8 cellular contexts compared by ENCODE assay signal in genomic region chr16:1958715-1959268, GRCh38. TPM values are rescaled to one million over a fixed set of nuclear protein-coding genes. Genes with fewer than 3 reads are reported as not detected.
A peak's percentile ranks its signal among the peaks of the same experiment; 100 is the strongest.
DNase-seq lines count a peak whose midpoint lies in the region; ATAC-seq and TF ChIP-seq lines count a peak whose summit lies in the region.

No MANE protein-coding gene starts in this region.

- no peaks in the 10 kb centered on the region for H3K9me2 ChIP-seq in SK-N-SH

- H3K27ac ChIP-seq in SK-N-SH (ENCODE audit: low read depth in 2 of 2, low read length in 1 of 2): peak overlapping the region in 1 of 2 experiments; percentile 73; a peak in 3 of 4 replicates
- H3K27ac ChIP-seq in substantia nigra (ENCODE audit: low read depth, low read length, poor library complexity, severe bottlenecking): peak overlapping the region; percentile 92

- no peaks in the 10 kb centered on the region for H3K27me3 ChIP-seq in SK-N-SH (ENCODE audit: insufficient read depth)

- H3K27me3 Mint-ChIP-seq in activated T-helper 2 cell treated with anti-CD3 and anti-CD28 coated beads, Interferon-gamma antibody, Interleukin-2, Interleukin-4, amounts not matched to agents 10 μg/mL and 5 μg/mL and 100 μg/mL, durations not matched to agents 14 hours and 24 hours and 36 hours (ENCODE audit: low read depth): no peaks in the 10 kb centered on the region

- H3K9me3 Mint-ChIP-seq in activated T-helper 2 cell treated with anti-CD3 and anti-CD28 coated beads, Interferon-gamma antibody, Interleukin-2, Interleukin-4, amounts not matched to agents 10 μg/mL and 5 μg/mL and 100 μg/mL, durations not matched to agents 14 hours and 24 hours and 36 hours: no peaks in the 10 kb centered on the region

- H3F3A ChIP-seq in SK-N-SH (replicated peaks; ENCODE audit: insufficient read depth): peaks cover 32% of the 10 kb centered on the region

- no peaks in the 10 kb centered on the region for H3K9me3 ChIP-seq in SK-N-SH
- H3K9me3 ChIP-seq in iPS-18c (ENCODE audit: control insufficient read depth, insufficient read depth, low read length): peaks cover 2% of the 10 kb centered on the region

- peak overlapping the region; percentile 76; the same call in 1 of the 2 replicates for H3K4me2 ChIP-seq in SK-N-SH

- H3K27ac Mint-ChIP-seq in activated T-helper 2 cell treated with anti-CD3 and anti-CD28 coated beads, Interferon-gamma antibody, Interleukin-2, Interleukin-4, amounts not matched to agents 10 μg/mL and 5 μg/mL and 100 μg/mL, durations not matched to agents 14 hours and 24 hours and 36 hours: no peak overlapping the region

- TF ChIP-seq EP300 in SK-N-SH (IDR thresholded peaks at IDR 0.05; ENCODE audit: borderline replicate concordance in 1 of 2, low read depth in 1 of 2, low read length in 1 of 2): no peak

- H3K4me1 Mint-ChIP-seq in activated T-helper 2 cell treated with anti-CD3 and anti-CD28 coated beads, Interferon-gamma antibody, Interleukin-2, Interleukin-4, amounts not matched to agents 10 μg/mL and 5 μg/mL and 100 μg/mL, durations not matched to agents 14 hours and 24 hours and 36 hours (ENCODE audit: low read depth): peaks cover 26% of the 10 kb centered on the region

- TF ChIP-seq CTCF in SK-N-SH (IDR thresholded peaks at IDR 0.05): no peak

- H3K36me3 Mint-ChIP-seq in activated T-helper 2 cell treated with anti-CD3 and anti-CD28 coated beads, Interferon-gamma antibody, Interleukin-2, Interleukin-4, amounts not matched to agents 10 μg/mL and 5 μg/mL and 100 μg/mL, durations not matched to agents 14 hours and 24 hours and 36 hours (ENCODE audit: low read depth): peaks cover 40% of the 10 kb centered on the region

- H2AFZ ChIP-seq in SK-N-SH (ENCODE audit: low read depth): peak overlapping the region; percentile 83; the same call in 1 of the 2 replicates

- H4K20me1 ChIP-seq in SK-N-SH (ENCODE audit: insufficient read depth): peaks cover 32% of the 10 kb centered on the region

- peaks cover 42% of the 10 kb centered on the region for H3K79me2 ChIP-seq in SK-N-SH (ENCODE audit: insufficient read depth)

- ATAC-seq in SK-N-SH treated with all-trans-retinoic acid at 6 μM for 48 hours (no peak), HG02642 (IDR thresholded peaks at IDR 0.05; ENCODE audit: poor library complexity, unreplicated experiment) (no peak), HG03571 (IDR thresholded peaks at IDR 0.05; ENCODE audit: unreplicated experiment) (no peak)

- POLR2A ChIA-PET in SK-N-SH (lab: Yijun Ruan, JAX): interaction anchor here (0.7 kb wide), 1 partner anchor 16 kb away, joined by 3 read pairs; the partner anchor contains the start of gene MSRB1

- peaks cover 18 to 23% of the 10 kb centered on the region in 2 experiments for H3K36me3 ChIP-seq in SK-N-SH (replicated peaks in 1 of 2; ENCODE audit: control insufficient read depth in 1 of 2, insufficient read depth in 2 of 2, low read length in 1 of 2)

- CTCF ChIA-PET in SK-N-SH (lab: Yijun Ruan, JAX): interaction anchor here (0.8 to 2.5 kb wide), 7 partner anchors 9 to 176 kb away, joined by 3 to 8 read pairs (median 5); partner anchors contain the start of genes MSRB1 and NUBP2

- H3K4me3 Mint-ChIP-seq in activated T-helper 2 cell treated with anti-CD3 and anti-CD28 coated beads, Interferon-gamma antibody, Interleukin-2, Interleukin-4, amounts not matched to agents 10 μg/mL and 5 μg/mL and 100 μg/mL, durations not matched to agents 14 hours and 24 hours and 36 hours (ENCODE audit: low read depth): peak overlapping the region; percentile 95

- no peak for DNase-seq in SK-N-SH
- no peak for DNase-seq in activated T-helper 2 cell treated with anti-CD3 and anti-CD28 coated beads, Interferon-gamma antibody, Interleukin-2, Interleukin-4, amounts not matched to agents 10 μg/mL and 5 μg/mL and 100 μg/mL, durations not matched to agents 14 hours and 24 hours and 36 hours (ENCODE audit: low spot score)
- peak in 2 of 49 donors; percentile 15 to 43 for DNase-seq in substantia nigra (lab: John Stamatoyannopoulos, UW)
- DNase-seq in middle frontal gyrus (ENCODE audit: extremely low spot score, low spot score): no peak

- peaks cover 0 to 47% of the 10 kb centered on the region in 2 experiments; a peak in 1 of 4 replicates for H3K4me1 ChIP-seq in SK-N-SH (ENCODE audit: control insufficient read depth in 1 of 2, insufficient read depth in 2 of 2, low read depth in 1 of 2, low read length in 1 of 2)

- H3K4me3 ChIP-seq in SK-N-SH (ENCODE audit: low read depth in 2 of 2, low read length in 1 of 2): peak overlapping the region; percentile 58 to 86; a peak in 3 of 4 replicates
- peak overlapping the region; percentile 84 for H3K4me3 ChIP-seq in iPS-18c (ENCODE audit: insufficient read depth, low read depth, low read length)

- no peak overlapping the region for H3K9ac ChIP-seq in SK-N-SH

- intact Hi-C loops in activated T-helper 2 cell treated with anti-CD3 and anti-CD28 coated beads, Interferon-gamma antibody, Interleukin-2, Interleukin-4, amounts not matched to agents 10 μg/mL and 5 μg/mL and 100 μg/mL, durations not matched to agents 14 hours and 24 hours and 36 hours (cut with micrococcal nuclease): loop anchor here (1.0 kb wide), 2 partner anchors 15 to 176 kb away; partner anchors contain the start of genes MSRB1, NUBP2 and SPSB3

- TF ChIP-seq RAD21 in SK-N-SH (IDR thresholded peaks at IDR 0.05; ENCODE audit: low read length): no peak

- 49% methylated on average over 10 of the region's 14 CpGs for WGBS in SK-N-SH (ENCODE audit: low lambda C conversion rate)

TF ChIP-seq in SK-N-SH, 30 proteins besides CTCF, POLR2A, EP300 and RAD21 (continues in another document):
- TF ChIP-seq RFX5 (IDR thresholded peaks at IDR 0.05; ENCODE audit: low read length) (no peak), FOXM1 (IDR thresholded peaks at IDR 0.05; ENCODE audit: low read depth) (no peak), CHD2 (IDR thresholded peaks at IDR 0.05; ENCODE audit: low read length, partially characterized antibody) (no peak), USF1 (IDR thresholded peaks at IDR 0.05; ENCODE audit: borderline replicate concordance, low read depth) (no peak)

TF ChIP-seq in SK-N-SH treated with all-trans-retinoic acid at 6 μM for 48 hours, 23 proteins besides CTCF, POLR2A, EP300 and RAD21 (continues in another document):
- TF ChIP-seq CSRNP3 (CRISPR knock-in tag; IDR thresholded peaks at IDR 0.05) (no peak), BACH2 (CRISPR knock-in tag; IDR thresholded peaks at IDR 0.05; ENCODE audit: borderline replicate concordance) (no peak), TOX (CRISPR knock-in tag; IDR thresholded peaks at IDR 0.05; ENCODE audit: borderline replicate concordance) (no peak), TCF4 (CRISPR knock-in tag; IDR thresholded peaks at IDR 0.05; ENCODE audit: borderline replicate concordance) (no peak)

RNA-seq across cellular contexts. Expression of gene NDUFB10, which starts 0.5 kb away (rescaled TPM):
- polyA plus RNA-seq in SK-N-SH (2012; rRNA removed): 251 and 468 TPM in 2 replicates
- polyA plus RNA-seq in SK-N-SH (2012; cell fraction: cytosol; rRNA removed): 286 and 324 TPM in 2 replicates
- 116 and 213 TPM in 2 replicates for polyA plus RNA-seq in SK-N-SH (2012; cell fraction: nucleus; rRNA removed)
- total RNA-seq in activated T-helper 2 cell treated with anti-CD3 and anti-CD28 coated beads, Interferon-gamma antibody, Interleukin-2, Interleukin-4, amounts not matched to agents 10 μg/mL and 5 μg/mL and 100 μg/mL, durations not matched to agents 14 hours and 24 hours and 36 hours: 132 TPM in 2 replicates

RNA-seq across cellular contexts. Expression of gene RPL3L, which starts 4.3 kb away (rescaled TPM):
- polyA plus RNA-seq in SK-N-SH (2012; rRNA removed): not detected in 2 replicates
- polyA plus RNA-seq in SK-N-SH (2012; cell fraction: cytosol; rRNA removed): not detected in 2 replicates
- polyA plus RNA-seq in SK-N-SH (2012; cell fraction: nucleus; rRNA removed): not detected in 2 replicates
- 0.66 and 0.85 TPM in 2 replicates for total RNA-seq in activated T-helper 2 cell treated with anti-CD3 and anti-CD28 coated beads, Interferon-gamma antibody, Interleukin-2, Interleukin-4, amounts not matched to agents 10 μg/mL and 5 μg/mL and 100 μg/mL, durations not matched to agents 14 hours and 24 hours and 36 hours

RNA-seq across cellular contexts. Expression of gene RPS2, which starts 5.8 kb away (rescaled TPM):
- polyA plus RNA-seq in SK-N-SH (2012; rRNA removed): 4,622 and 6,384 TPM in 2 replicates
- 3,333 and 4,601 TPM in 2 replicates for polyA plus RNA-seq in SK-N-SH (2012; cell fraction: cytosol; rRNA removed)
- polyA plus RNA-seq in SK-N-SH (2012; cell fraction: nucleus; rRNA removed): 1,948 and 2,502 TPM in 2 replicates
- total RNA-seq in activated T-helper 2 cell treated with anti-CD3 and anti-CD28 coated beads, Interferon-gamma antibody, Interleukin-2, Interleukin-4, amounts not matched to agents 10 μg/mL and 5 μg/mL and 100 μg/mL, durations not matched to agents 14 hours and 24 hours and 36 hours: 3,560 and 3,687 TPM in 2 replicates

RNA-seq across cellular contexts. Expression of gene RNF151, which starts 7.9 kb away (rescaled TPM):
- polyA plus RNA-seq in SK-N-SH (2012; rRNA removed): 0.07 TPM in 1 of 2 replicates, not detected in the other
- not detected in 2 replicates for polyA plus RNA-seq in SK-N-SH (2012; cell fraction: cytosol; rRNA removed)
- 0.23 and 0.88 TPM in 2 replicates for polyA plus RNA-seq in SK-N-SH (2012; cell fraction: nucleus; rRNA removed)
- 0.39 TPM in 1 of 2 replicates, not detected in the other for total RNA-seq in activated T-helper 2 cell treated with anti-CD3 and anti-CD28 coated beads, Interferon-gamma antibody, Interleukin-2, Interleukin-4, amounts not matched to agents 10 μg/mL and 5 μg/mL and 100 μg/mL, durations not matched to agents 14 hours and 24 hours and 36 hours

RNA-seq across cellular contexts. Expression of gene TBL3, which starts 13.1 kb away (rescaled TPM):
- polyA plus RNA-seq in SK-N-SH (2012; rRNA removed): 36.7 and 37.1 TPM in 2 replicates
- polyA plus RNA-seq in SK-N-SH (2012; cell fraction: cytosol; rRNA removed): 9.7 and 21.1 TPM in 2 replicates
- 91.7 and 142 TPM in 2 replicates for polyA plus RNA-seq in SK-N-SH (2012; cell fraction: nucleus; rRNA removed)
- 64.2 and 72.5 TPM in 2 replicates for total RNA-seq in activated T-helper 2 cell treated with anti-CD3 and anti-CD28 coated beads, Interferon-gamma antibody, Interleukin-2, Interleukin-4, amounts not matched to agents 10 μg/mL and 5 μg/mL and 100 μg/mL, durations not matched to agents 14 hours and 24 hours and 36 hours
